In genomic region chr3:35670408-35670807, GRCh38 we compare ENCODE assay signal across 19 cellular contexts. TPM values are rescaled to one million over a fixed set of nuclear protein-coding genes. Genes with fewer than 3 reads are reported as not detected.
"Had no signal": no experiment of that assay in that cellular context is flagged by ENCODE, and none has a peak within 500 bp of the region (broad histone marks: within the 10 kb centered on the region; RNA-seq: fewer than 3 reads in every experiment).

No MANE protein-coding gene starts in this region.

- H3K4me1 ChIP-seq: body of pancreas, transverse colon had no signal

- H3K36me3 ChIP-seq: left ventricle myocardium inferior, neutrophil, right atrium auricular region, transverse colon had no signal

- ATAC-seq: activated T-cell treated with anti-CD3 and anti-CD28 coated beads, Interleukin-2, amount 50 U/mL, for 72 hours; body of pancreas; mucosa of descending colon; naive thymus-derived CD8-positive, alpha-beta T cell had no signal

- H3K4me3 ChIP-seq: body of pancreas, left ventricle myocardium inferior, mucosa of descending colon, right atrium auricular region, transverse colon had no signal

- H3K9me3 Mint-ChIP-seq: activated CD4-positive, alpha-beta T cell treated with anti-CD3 and anti-CD28 coated beads, Interleukin-2, amount 10 ng/mL, durations not matched to agents 7 days and 5 days; endodermal cell had no signal

- H3K27ac ChIP-seq: body of pancreas, left ventricle myocardium inferior, neutrophil, right atrium auricular region, transverse colon had no signal

- H3K9me3 ChIP-seq: body of pancreas, left ventricle myocardium inferior, mucosa of descending colon, neutrophil, right atrium auricular region, transverse colon had no signal

- H3K36me3 Mint-ChIP-seq: activated naive CD8-positive, alpha-beta T cell; naive thymus-derived CD8-positive, alpha-beta T cell had no signal

- DNase-seq: activated CD4-positive, alpha-beta T cell treated with anti-CD3 and anti-CD28 coated beads, Interleukin-2, amount 10 ng/mL, durations not matched to agents 7 days and 5 days; activated CD8-positive, alpha-beta memory T cell treated with anti-CD3 and anti-CD28 coated beads, Interleukin-2, amount 50 U/mL, for 48 hours; activated gamma-delta T cell treated with Interleukin-2 at 50 U/mL for 16 hours; activated T-cell treated with anti-CD3 and anti-CD28 coated beads, Interleukin-2, amount 50 U/mL, for 72 hours; amniotic stem cell; body of pancreas; endodermal cell; left ventricle myocardium inferior; mucosa of descending colon; naive thymus-derived CD8-positive, alpha-beta T cell; SW 1271; transverse colon had no signal

- H3K4me3 Mint-ChIP-seq: activated CD4-positive, alpha-beta T cell treated with anti-CD3 and anti-CD28 coated beads, Interleukin-2, amount 10 ng/mL, durations not matched to agents 7 days and 5 days; activated naive CD8-positive, alpha-beta T cell; activated T-cell treated with anti-CD3 and anti-CD28 coated beads, Interleukin-2, amount 50 U/mL, for 72 hours; endodermal cell; naive thymus-derived CD8-positive, alpha-beta T cell had no signal

- H3K4me1 Mint-ChIP-seq: activated CD4-positive, alpha-beta T cell treated with anti-CD3 and anti-CD28 coated beads, Interleukin-2, amount 10 ng/mL, durations not matched to agents 7 days and 5 days; endodermal cell; naive thymus-derived CD8-positive, alpha-beta T cell had no signal

- H3K27me3 Mint-ChIP-seq: activated CD4-positive, alpha-beta T cell treated with anti-CD3 and anti-CD28 coated beads, Interleukin-2, amount 10 ng/mL, durations not matched to agents 7 days and 5 days had no signal

- H3K27me3 ChIP-seq: body of pancreas, neutrophil, right atrium auricular region, transverse colon had no signal

- H3K27ac Mint-ChIP-seq: activated CD4-positive, alpha-beta T cell treated with anti-CD3 and anti-CD28 coated beads, Interleukin-2, amount 10 ng/mL, durations not matched to agents 7 days and 5 days; activated naive CD8-positive, alpha-beta T cell; activated T-cell treated with anti-CD3 and anti-CD28 coated beads, Interleukin-2, amount 50 U/mL, for 72 hours; endodermal cell; naive thymus-derived CD8-positive, alpha-beta T cell had no signal

RNA-seq across cellular contexts. Expression of gene ARPP21, which starts 31.1 kb away (rescaled TPM):
- total RNA-seq: activated CD4-positive, alpha-beta T cell treated with anti-CD3 and anti-CD28 coated beads, Interleukin-2, amount 10 ng/mL, durations not matched to agents 7 days and 5 days; activated T-cell treated with anti-CD3 and anti-CD28 coated beads, Interleukin-2, amount 50 U/mL, for 72 hours; body of pancreas; dermis microvascular lymphatic vessel endothelial cell; endodermal cell; epithelial cell of proximal tubule; left ventricle myocardium inferior; naive thymus-derived CD8-positive, alpha-beta T cell; right atrium auricular region; T-helper 2 cell treated with Interferon-gamma antibody and Interleukin-4, amounts not matched to agents 100 ng/mL and 5 ng/mL, for 36 hours had no signal
- polyA plus RNA-seq: keratinocyte; naive thymus-derived CD8-positive, alpha-beta T cell had no signal
